Comparison of ENCODE assay signal across 11 cellular contexts in genomic region chr2:99079226-99079625, GRCh38.
"Had no signal": no experiment of that assay in that cellular context is flagged by ENCODE, and none has a peak within 500 bp of the region (broad histone marks: within the 10 kb centered on the region; RNA-seq: fewer than 3 reads in every experiment).

No MANE protein-coding gene starts in this region.

- H3K4me1 ChIP-seq: adrenal gland, body of pancreas, esophagus muscularis mucosa, gastrocnemius medialis, tibial nerve had no signal

- H3K27ac ChIP-seq: adrenal gland, body of pancreas, dorsolateral prefrontal cortex, esophagus muscularis mucosa, gastrocnemius medialis, tibial nerve had no signal

- H3K36me3 ChIP-seq: adrenal gland, esophagus muscularis mucosa, gastrocnemius medialis, tibial nerve had no signal

- H3K4me3 ChIP-seq: adrenal gland, body of pancreas, dorsolateral prefrontal cortex, esophagus muscularis mucosa, gastrocnemius medialis, tibial nerve had no signal

- H3K9me3 ChIP-seq: adrenal gland, body of pancreas, esophagus muscularis mucosa, gastrocnemius medialis, tibial nerve had no signal

- DNase-seq: activated CD4-positive, alpha-beta T cell treated with anti-CD3 and anti-CD28 coated beads, Interleukin-2, amount 50 U/mL, for 4 hours; activated naive CD4-positive, alpha-beta T cell treated with anti-CD3 and anti-CD28 coated beads, Interleukin-2, amount 50 U/mL, for 16 hours; activated T-cell treated with anti-CD3 and anti-CD28 coated beads, Interleukin-2, amount 50 U/mL, for 1 hour; adrenal gland; body of pancreas; dorsolateral prefrontal cortex; gastrocnemius medialis; small intestine had no signal

- H3K27me3 ChIP-seq: adrenal gland, body of pancreas, dorsolateral prefrontal cortex had no signal

- ATAC-seq: activated CD4-positive, CD25-positive, alpha-beta regulatory T cell treated with anti-CD3 and anti-CD28 coated beads, Interleukin-2, amount 50 U/mL, for 24 hours; body of pancreas; gastrocnemius medialis had no signal
